In the genomic region with DNA sequence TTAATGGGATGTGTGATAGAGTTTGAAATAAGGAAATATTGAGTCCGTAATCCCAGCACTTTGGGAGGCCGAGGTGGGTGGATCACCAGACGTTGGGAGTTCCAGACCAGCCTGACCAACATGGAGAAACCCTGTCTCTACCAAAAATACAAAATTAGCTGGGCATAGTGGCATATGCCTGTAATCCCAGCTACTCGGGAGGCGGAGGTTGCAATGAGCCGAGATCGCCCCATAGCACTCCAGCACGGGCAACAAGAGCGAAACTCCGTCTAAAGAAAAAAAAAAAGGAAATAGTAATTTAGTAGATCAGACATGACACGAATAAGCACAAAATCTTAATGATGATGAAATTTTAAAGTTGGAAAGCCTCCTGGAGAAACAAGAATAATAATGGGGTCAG, we compare ENCODE assay signal across 10 cellular contexts. TPM values are rescaled to one million over a fixed set of nuclear protein-coding genes. Genes with fewer than 3 reads are reported as not detected.
"Had no signal": no experiment of that assay in that cellular context is flagged by ENCODE, and none has a peak within 500 bp of the region (broad histone marks: within the 10 kb centered on the region; RNA-seq: fewer than 3 reads in every experiment).

No MANE protein-coding gene starts in this region.

- H3K27ac Mint-ChIP-seq: IgD-negative memory B cell had no signal

- H3K27me3 Mint-ChIP-seq: IgD-negative memory B cell had no signal

- H3K4me3 Mint-ChIP-seq: H9, IgD-negative memory B cell had no signal

- H3K9ac ChIP-seq: KMS-11 had no signal

- H3K9me3 Mint-ChIP-seq: H9, IgD-negative memory B cell had no signal

- H3K36me3 Mint-ChIP-seq: IgD-negative memory B cell had no signal

- ATAC-seq: HepG2 had no signal

- H3K4me2 ChIP-seq: KMS-11 had no signal

- H3K27ac ChIP-seq: KMS-11 had no signal

- H3K4me1 Mint-ChIP-seq: IgD-negative memory B cell had no signal

- DNase-seq: GOT3, H9, HCEC 1CT, Karpas-422, KBM-7 had no signal

- FAIRE-seq: H54, HepG2 had no signal

RNA-seq across cellular contexts. Expression of a gene that starts 14.8 kb away (rescaled TPM):
- total RNA-seq: HepG2, HT1080 had no signal
- polyA plus RNA-seq: HepG2, IgD-negative memory B cell had no signal
